9 cellular contexts compared by ENCODE assay signal in the genomic region with DNA sequence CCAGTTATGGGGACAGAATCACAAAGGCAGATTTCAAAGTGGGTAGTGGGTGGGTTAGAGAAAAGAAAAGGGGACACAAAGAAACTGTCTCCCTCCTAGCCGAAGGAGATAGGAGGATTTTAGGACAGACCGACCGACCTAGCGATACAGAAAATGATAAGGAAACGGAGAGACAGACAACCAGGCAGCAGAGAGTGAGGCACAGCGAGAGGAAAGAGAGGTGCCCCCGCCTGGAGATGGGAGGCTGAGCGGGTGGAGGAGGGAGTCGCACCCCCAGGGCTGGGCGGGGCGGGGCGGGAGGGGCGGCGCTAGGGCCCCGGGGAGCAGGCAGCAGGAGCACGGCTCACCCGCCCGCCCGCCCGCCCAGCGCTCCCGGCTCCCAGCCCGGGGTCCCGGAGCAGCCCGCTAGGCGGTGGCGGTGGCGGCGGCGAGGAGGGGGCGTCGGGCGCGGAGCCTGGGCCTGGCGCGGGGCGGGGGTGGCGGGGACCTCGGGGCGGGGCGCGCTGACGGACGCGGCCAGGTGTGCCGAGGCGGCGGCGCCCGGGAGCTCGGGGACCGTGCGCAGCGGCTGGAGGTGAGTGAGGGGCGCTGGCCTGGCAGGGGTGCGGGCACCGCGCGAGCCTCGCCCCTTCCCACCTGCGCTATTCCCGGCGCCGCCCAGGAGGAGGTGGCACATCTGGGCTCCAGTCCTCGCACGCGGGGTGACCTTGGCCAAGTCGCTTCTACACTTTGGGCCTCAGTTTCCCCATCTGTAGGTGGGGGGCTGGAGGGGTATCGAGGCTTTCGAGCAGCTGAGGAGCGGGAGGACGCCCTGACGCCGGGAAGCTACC. TPM values are rescaled to one million over a fixed set of nuclear protein-coding genes. Genes with fewer than 3 reads are reported as not detected.
DNase-seq lines count a peak whose midpoint lies in the region; ATAC-seq and TF ChIP-seq lines count a peak whose summit lies in the region.
"Had no signal": no experiment of that assay in that cellular context is flagged by ENCODE, and none has a peak within 500 bp of the region (broad histone marks: within the 10 kb centered on the region; RNA-seq: fewer than 3 reads in every experiment).

No MANE protein-coding gene starts in this region.

- H3K9me3 Mint-ChIP-seq in HFFc6, result no peaks in the 10 kb centered on the region

- H3K36me3 ChIP-seq in colonic mucosa (no peaks in the 10 kb centered on the region), lower lobe of right lung (no peaks in the 10 kb centered on the region), stomach smooth muscle (ENCODE audit: control insufficient read depth in 2 of 2, insufficient read depth in 2 of 2, low read length in 2 of 2) (no peaks in the 10 kb centered on the region)

- H3K9ac ChIP-seq in colonic mucosa (ENCODE audit: low read depth in 2 of 2, low read length in 2 of 2), result peak overlapping the region; percentile 85 to 92
- peak overlapping the region; percentile 85 to 92 for H3K9ac ChIP-seq in stomach smooth muscle (ENCODE audit: low read length in 2 of 2)

- TF ChIP-seq CTCF in HFFc6 (IDR thresholded peaks at IDR 0.05), result no peak
- no peak for TF ChIP-seq CTCF in colonic mucosa (IDR thresholded peaks at IDR 0.05)
- no peak for TF ChIP-seq CTCF in lower lobe of right lung (IDR thresholded peaks at IDR 0.05)

- no peaks in the 10 kb centered on the region for H3K36me3 Mint-ChIP-seq in HFFc6 (ENCODE audit: low read depth)

- in situ Hi-C loops in G401 (cut with HindIII; ENCODE audit: low sequenced_read_pairs), result no loop called here

- H3K4me3 ChIP-seq in colonic mucosa, result peak overlapping the region; percentile 51
- H3K4me3 ChIP-seq in lower lobe of right lung, result peak overlapping the region; percentile 92
- peak overlapping the region; percentile 84 to 95 for H3K4me3 ChIP-seq in stomach smooth muscle (ENCODE audit: low read length in 2 of 2)

- peak overlapping the region; percentile 86 for H3K4me3 Mint-ChIP-seq in HFFc6

- H3K27me3 ChIP-seq in colonic mucosa (no peaks in the 10 kb centered on the region), lower lobe of right lung (ENCODE audit: low read depth) (no peaks in the 10 kb centered on the region), stomach smooth muscle (ENCODE audit: control insufficient read depth in 1 of 2, insufficient read depth in 2 of 2, low read length in 2 of 2) (no peaks in the 10 kb centered on the region)

- H3K27ac ChIP-seq in colonic mucosa, result peak overlapping the region; percentile 56
- H3K27ac ChIP-seq in lower lobe of right lung, result peak overlapping the region; percentile 92
- H3K27ac ChIP-seq in stomach smooth muscle (ENCODE audit: low read length), result peak overlapping the region; percentile 80

- H3K27me3 Mint-ChIP-seq in HFFc6 (ENCODE audit: insufficient read depth), result peaks cover 6% of the 10 kb centered on the region

- peak; percentile 31 to 43 for ATAC-seq in lower lobe of right lung

- H3K4me1 ChIP-seq in colonic mucosa (no peaks in the 10 kb centered on the region), lower lobe of right lung (peaks cover 79% of the 10 kb centered on the region), stomach smooth muscle (ENCODE audit: control insufficient read depth, insufficient read depth, low read length) (peaks cover 57% of the 10 kb centered on the region)

- H3K4me1 Mint-ChIP-seq in HFFc6 (ENCODE audit: low read depth), result peaks cover 48% of the 10 kb centered on the region

- peak; percentile 37 for DNase-seq in G401 (ENCODE audit: low spot score)
- no peak for DNase-seq in HFFc6
- DNase-seq in T-helper 22 cell (ENCODE audit: low read depth), result peak; percentile 13
- DNase-seq in colonic mucosa, result no peak
- DNase-seq in lower lobe of right lung, result no peak
- no peak for DNase-seq in NOMO-1 (lab: John Stamatoyannopoulos, UW; ENCODE audit: unreplicated experiment in 2 of 2)
- no peak for DNase-seq in cerebellar nuclear complex (lab: John Stamatoyannopoulos, UW)

- H3K9me3 ChIP-seq in colonic mucosa, result no peaks in the 10 kb centered on the region
- H3K9me3 ChIP-seq in lower lobe of right lung, result no peaks in the 10 kb centered on the region
- H3K9me3 ChIP-seq in stomach smooth muscle (ENCODE audit: control insufficient read depth in 2 of 2, low read length in 2 of 2), result no peaks in the 10 kb centered on the region

- no peak overlapping the region for H3K27ac Mint-ChIP-seq in HFFc6

- intact Hi-C loops in colonic mucosa (cut with DNase I), result no loop called here
- intact Hi-C loops in lower lobe of right lung (cut with DNase I), result no loop called here

RNA-seq across cellular contexts. Expression of a gene that starts 15.9 kb away (rescaled TPM):
- 2.7 and 3.6 TPM in 2 replicates for total RNA-seq in G401 (2014; rRNA removed; shearing (Covaris generic))
- total RNA-seq in HFFc6 (2021; fragmentation: NEBNext Ultra II Directional; extraction: Animal tissue kit (Norgen Biotek cat#: 25700)), result 10 to 100 TPM; 35.6 to 50.7 (median 47.8) TPM
- 10 to 100 TPM; 32.4 to 62.9 TPM for total RNA-seq in colonic mucosa
- 90.6 TPM for total RNA-seq in lower lobe of right lung
- total RNA-seq: SK-MEL-5 had no signal

RNA-seq across cellular contexts. Expression of a gene that starts 36.5 kb away (rescaled TPM):
- total RNA-seq in G401 (2014; rRNA removed; shearing (Covaris generic)), result not detected in 2 replicates
- total RNA-seq in HFFc6 (2021; fragmentation: NEBNext Ultra II Directional; extraction: Animal tissue kit (Norgen Biotek cat#: 25700)), result under 1 TPM in 2 of 6 experiments, not detected in 4; 0.05 to 0.14 TPM
- total RNA-seq in colonic mucosa, result under 1 TPM; 0.12 to 0.32 TPM
- total RNA-seq in lower lobe of right lung, result 0.92 TPM
- total RNA-seq: SK-MEL-5 had no signal

Comparison
In these comparisons a context has a peak if more than half of its experiments do, and no peak if none do; other contexts are left out.
1. DNase-seq: peak in G401 (single experiment) and T-helper 22 cell (single experiment); none in HFFc6 (single experiment), colonic mucosa (single experiment), lower lobe of right lung (single experiment), NOMO-1 (0 of 2) and cerebellar nuclear complex (0 of 2).
2. Peak in every context shown above with its lines, with median percentiles within 50 percentile points of each other: H3K27ac ChIP-seq and H3K4me3 ChIP-seq.